ENCODE assay signal across 14 cellular contexts in genomic region chr6:24245275-24245674, GRCh38.
DNase-seq lines count a peak whose midpoint lies in the region; ATAC-seq and TF ChIP-seq lines count a peak whose summit lies in the region.
"Had no signal": no experiment of that assay in that cellular context is flagged by ENCODE, and none has a peak within 500 bp of the region (broad histone marks: within the 10 kb centered on the region; RNA-seq: fewer than 3 reads in every experiment).

No MANE protein-coding gene starts in this region.

- H3K9me3 ChIP-seq in thyroid gland, result no peaks in the 10 kb centered on the region
- no peaks in the 10 kb centered on the region for H3K9me3 ChIP-seq in right atrium auricular region
- H3K9me3 ChIP-seq: A549 had no signal

- TF ChIP-seq CTCF in astrocyte of the cerebellum (IDR thresholded peaks at IDR 0.05; ENCODE audit: low read depth, low read length, missing control alignments) (no peak), thyroid gland (IDR thresholded peaks at IDR 0.05) (no peak), right atrium auricular region (IDR thresholded peaks at IDR 0.05) (no peak)

- no peaks in the 10 kb centered on the region for H3K36me3 Mint-ChIP-seq in activated CD8-positive, alpha-beta memory T cell treated with anti-CD3 and anti-CD28 coated beads, Interleukin-2, amount 10 ng/mL, durations not matched to agents 7 days and 5 days
- H3K36me3 Mint-ChIP-seq: CD14-positive monocyte; CD8-positive, alpha-beta T cell; IgD-negative memory B cell had no signal

- H3K4me3 ChIP-seq in astrocyte of the cerebellum (ENCODE audit: low read depth, low read length) (no peak overlapping the region), thyroid gland (replicated peaks in 1 of 3) (no peak overlapping the region), right atrium auricular region (no peak overlapping the region)
- H3K4me3 ChIP-seq: A549, GM23338 had no signal

- peaks cover 3% of the 10 kb centered on the region for H3K27me3 Mint-ChIP-seq in activated CD8-positive, alpha-beta memory T cell treated with anti-CD3 and anti-CD28 coated beads, Interleukin-2, amount 10 ng/mL, durations not matched to agents 7 days and 5 days
- H3K27me3 Mint-ChIP-seq: IgD-negative memory B cell had no signal

- in situ Hi-C loops in astrocyte of the cerebellum (cut with HindIII; ENCODE audit: low sequenced_read_pairs), result no loop called here

- no peaks in the 10 kb centered on the region for H3K9me3 Mint-ChIP-seq in activated CD8-positive, alpha-beta memory T cell treated with anti-CD3 and anti-CD28 coated beads, Interleukin-2, amount 10 ng/mL, durations not matched to agents 7 days and 5 days (ENCODE audit: low read depth)
- H3K9me3 Mint-ChIP-seq: CD8-positive, alpha-beta T cell; GM23338; IgD-negative memory B cell had no signal

- H3K4me1 Mint-ChIP-seq in activated CD8-positive, alpha-beta memory T cell treated with anti-CD3 and anti-CD28 coated beads, Interleukin-2, amount 10 ng/mL, durations not matched to agents 7 days and 5 days, result no peaks in the 10 kb centered on the region
- H3K4me1 Mint-ChIP-seq: CD14-positive monocyte had no signal

- intact Hi-C loops in thyroid gland (cut with DNase I), result no loop called here

- H3K4me1 ChIP-seq in thyroid gland (peaks cover 21 to 30% of the 10 kb centered on the region in 2 donors), right atrium auricular region (no peaks in the 10 kb centered on the region)
- H3K4me1 ChIP-seq: A549 had no signal

- WGBS in thyroid gland, 2 donors, result 38 to 40% methylated on average over 2 of the region's 2 CpGs

- H3K36me3 ChIP-seq in thyroid gland (no peaks in the 10 kb centered on the region), right atrium auricular region (no peaks in the 10 kb centered on the region)

- peak; percentile 5 for DNase-seq in M059J (ENCODE audit: low read depth)
- DNase-seq in astrocyte of the cerebellum (ENCODE audit: low read depth), result peak; percentile 11
- peak; percentile 70 for DNase-seq in kidney glomerular epithelial cell (lab: John Stamatoyannopoulos, UW)
- DNase-seq in thyroid gland, result peak; percentile 52 to 54
- DNase-seq in SIG-M5 treated with dmso at 0.1 percent for 504 hours (lab: John Stamatoyannopoulos, UW; ENCODE audit: unreplicated experiment), result no peak
- DNase-seq in activated CD8-positive, alpha-beta memory T cell treated with anti-CD3 and anti-CD28 coated beads, Interleukin-2, amount 10 ng/mL, durations not matched to agents 7 days and 5 days, result no peak
- DNase-seq in right atrium auricular region (ENCODE audit: low spot score), result no peak
- DNase-seq: CD8-positive, alpha-beta T cell; COR-L47; H7 had no signal

- no peak overlapping the region for H3K4me3 Mint-ChIP-seq in activated CD8-positive, alpha-beta memory T cell treated with anti-CD3 and anti-CD28 coated beads, Interleukin-2, amount 10 ng/mL, durations not matched to agents 7 days and 5 days
- H3K4me3 Mint-ChIP-seq: CD14-positive monocyte; CD8-positive, alpha-beta T cell; GM23338; IgD-negative memory B cell had no signal

- no peak for TF ChIP-seq POLR2A in thyroid gland (IDR thresholded peaks at IDR 0.05)

- ATAC-seq in activated CD8-positive, alpha-beta memory T cell treated with anti-CD3 and anti-CD28 coated beads, Interleukin-2, amount 10 ng/mL, durations not matched to agents 7 days and 5 days, result no peak
- ATAC-seq: A549; CD8-positive, alpha-beta T cell had no signal

- peak overlapping the region; percentile 82 to 90 (median 88) for H3K27ac ChIP-seq in thyroid gland
- H3K27ac ChIP-seq in right atrium auricular region, result no peak overlapping the region
- H3K27ac ChIP-seq: A549 had no signal

- H3K27me3 ChIP-seq in thyroid gland (no peaks in the 10 kb centered on the region), right atrium auricular region (no peaks in the 10 kb centered on the region)

- no peak overlapping the region for H3K27ac Mint-ChIP-seq in activated CD8-positive, alpha-beta memory T cell treated with anti-CD3 and anti-CD28 coated beads, Interleukin-2, amount 10 ng/mL, durations not matched to agents 7 days and 5 days
- H3K27ac Mint-ChIP-seq: CD14-positive monocyte; CD8-positive, alpha-beta T cell; GM23338; IgD-negative memory B cell had no signal

- CTCF ChIA-PET in activated CD8-positive, alpha-beta memory T cell treated with anti-CD3 and anti-CD28 coated beads, Interleukin-2, amount 10 ng/mL, durations not matched to agents 7 days and 5 days (lab: Charles Lee), result no interaction called here

Comparison
In these comparisons a context has a peak if more than half of its experiments do, and no peak if none do; other contexts are left out.
1. DNase-seq: peak in M059J (single experiment), astrocyte of the cerebellum (single experiment), kidney glomerular epithelial cell (single experiment) and thyroid gland (2 of 2); none in SIG-M5 treated with dmso at 0.1 percent for 504 hours (single experiment), activated CD8-positive, alpha-beta memory T cell treated with anti-CD3 and anti-CD28 coated beads, Interleukin-2, amount 10 ng/mL, durations not matched to agents 7 days and 5 days (single experiment) and right atrium auricular region (single experiment).
2. H3K27ac ChIP-seq: peak in thyroid gland (3 of 3); none in right atrium auricular region (0 of 2).